Comparison of ENCODE assay signal across 8 cellular contexts in the genomic region with DNA sequence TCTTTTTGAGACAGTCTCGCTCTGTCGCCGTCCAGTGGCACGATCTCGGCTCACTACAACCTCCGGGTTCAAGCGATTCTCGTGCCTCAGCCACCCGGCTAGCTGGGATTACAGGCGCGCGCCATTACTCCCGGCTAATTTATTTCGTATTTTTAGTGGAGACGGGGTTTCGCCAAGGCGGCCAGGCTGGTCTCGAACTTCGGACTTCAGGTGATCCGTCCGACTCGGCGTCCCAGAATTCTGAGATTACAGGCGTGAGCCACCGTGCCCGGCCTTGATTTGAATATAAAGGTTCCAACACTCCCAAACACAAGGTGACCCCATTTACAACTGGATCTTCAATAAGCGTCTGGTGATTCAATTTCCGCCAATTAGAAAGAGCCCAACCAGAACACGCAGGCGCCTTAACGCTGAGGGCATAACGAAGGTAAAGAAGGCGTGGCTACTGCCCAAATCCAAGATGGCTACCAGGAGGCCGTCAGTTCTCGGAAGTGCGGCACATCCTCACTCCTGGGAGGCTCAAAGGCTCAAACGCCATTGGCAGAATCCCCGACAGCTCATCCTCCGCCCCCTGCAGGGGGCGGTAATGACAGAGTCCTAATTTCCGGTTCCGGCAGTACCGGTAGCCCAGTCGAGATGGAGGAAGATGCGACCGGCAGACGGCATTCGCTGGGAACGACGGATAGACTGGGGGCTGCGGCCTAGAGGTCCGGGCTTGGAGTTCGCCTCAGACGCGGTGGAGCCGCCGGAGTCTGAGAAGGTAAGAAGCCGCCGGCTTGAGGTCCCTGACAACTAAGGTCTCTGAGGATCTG. TPM values are rescaled to one million over a fixed set of nuclear protein-coding genes. Genes with fewer than 3 reads are reported as not detected.
DNase-seq lines count a peak whose midpoint lies in the region; ATAC-seq, FAIRE-seq and TF ChIP-seq lines count a peak whose summit lies in the region.

A gene with protein sequence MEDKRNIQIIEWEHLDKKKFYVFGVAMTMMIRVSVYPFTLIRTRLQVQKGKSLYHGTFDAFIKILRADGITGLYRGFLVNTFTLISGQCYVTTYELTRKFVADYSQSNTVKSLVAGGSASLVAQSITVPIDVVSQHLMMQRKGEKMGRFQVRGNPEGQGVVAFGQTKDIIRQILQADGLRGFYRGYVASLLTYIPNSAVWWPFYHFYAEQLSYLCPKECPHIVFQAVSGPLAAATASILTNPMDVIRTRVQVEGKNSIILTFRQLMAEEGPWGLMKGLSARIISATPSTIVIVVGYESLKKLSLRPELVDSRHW (plus strand): TSS at position 617 of the 812 bp plus-strand sequence. CDS start 5,744 bp downstream, outside the sequence.

- peaks cover 40% of the 10 kb centered on the region for H3K79me2 ChIP-seq in OCI-LY3 (ENCODE audit: low read length)

- peak within 1 kb of the TSS; percentile 99 for H3K4me2 ChIP-seq in OCI-LY3 (ENCODE audit: low read length)

- peaks cover 6% of the 10 kb centered on the region; the same call in 1 of the 2 replicates for H3K9me3 ChIP-seq in OCI-LY3 (ENCODE audit: insufficient read depth, low read length)
- peaks cover 6% of the 10 kb centered on the region for H3K9me3 ChIP-seq in mesodermal cell (ENCODE audit: control insufficient read depth, low read length)

- DNase-seq in DMS 273 treated with DMSO at 0.1 percent for 48 hours (lab: John Stamatoyannopoulos, UW), result peak; percentile 99
- DNase-seq in HuH-7 (ENCODE audit: low spot score), result peak; percentile 92
- DNase-seq in activated CD8-positive, alpha-beta memory T cell treated with anti-CD3 and anti-CD28 coated beads, Interleukin-2, amount 50 U/mL, for 48 hours, result peak; percentile 95
- DNase-seq in stimulated activated CD8-positive, alpha-beta memory T cell treated with anti-CD3 and anti-CD28 coated beads, Interleukin-15, amount 100 ng/mL, for 4 hours (ENCODE audit: low read depth in 2 of 2), result peak; percentile 91 to 92

- peak; percentile 30; the same call in 1 of the 2 replicates for TF ChIP-seq CTCF in OCI-LY3 (IDR thresholded peaks at IDR 0.05; ENCODE audit: low read depth, low read length)

- H3K4me3 ChIP-seq in OCI-LY3 (ENCODE audit: low read length), result peak within 1 kb of the TSS; percentile 90
- H3K4me3 ChIP-seq in mesodermal cell (ENCODE audit: extremely low read depth, insufficient read depth, low read length, poor library complexity, severe bottlenecking), result peak within 1 kb of the TSS; percentile 89

- ATAC-seq in GM21515 (IDR thresholded peaks at IDR 0.05; ENCODE audit: unreplicated experiment), result peak; percentile 95

- peak; percentile 99 for FAIRE-seq in endometrium (lab: Jason Lieb, UNC)

- H3K36me3 ChIP-seq in OCI-LY3 (replicated peaks; ENCODE audit: low read depth, low read length) (peaks cover 4% of the 10 kb centered on the region), mesodermal cell (ENCODE audit: control insufficient read depth, insufficient read depth, low read length) (peaks cover 17% of the 10 kb centered on the region)

- H3K27ac ChIP-seq in OCI-LY3 (ENCODE audit: low read length) (peak within 1 kb of the TSS; percentile 56), mesodermal cell (ENCODE audit: low read depth, low read length, severe bottlenecking) (peak within 1 kb of the TSS; percentile 45)

- peak within 1 kb of the TSS; percentile 35; the same call in 1 of the 2 replicates for H2AFZ ChIP-seq in OCI-LY3 (ENCODE audit: low read depth, low read length)

- H3K27me3 ChIP-seq in OCI-LY3 (ENCODE audit: low read depth, low read length), result no peaks in the 10 kb centered on the region

- H3K4me1 ChIP-seq in OCI-LY3 (ENCODE audit: low read length), result peaks cover 17% of the 10 kb centered on the region
- peaks cover 6% of the 10 kb centered on the region for H3K4me1 ChIP-seq in mesodermal cell (ENCODE audit: control insufficient read depth, insufficient read depth, low read length, poor library complexity, severe bottlenecking)

- WGBS in mesodermal cell (ENCODE audit: insufficient coverage in 2 of 2), 2 experiments, result 29 to 30% methylated on average over 59 of the region's 59 CpGs

- H3K9ac ChIP-seq in OCI-LY3 (ENCODE audit: low read length), result peak within 1 kb of the TSS; percentile 75

- H4K20me1 ChIP-seq in OCI-LY3 (ENCODE audit: insufficient read depth, low read length), result no peaks in the 10 kb centered on the region

RNA-seq across cellular contexts. Expression of the gene that starts here (rescaled TPM):
- 17.8 TPM for polyA plus RNA-seq in mesodermal cell (2013, experiment 1 of 2)
- 14.6 TPM for polyA plus RNA-seq in mesodermal cell (2013, experiment 2 of 2)

Comparison
In these comparisons a context has a peak if more than half of its experiments do, and no peak if none do; other contexts are left out.
1. Peak in every context shown above with its lines: DNase-seq, ATAC-seq, H3K4me3 ChIP-seq and H3K27ac ChIP-seq.